In genomic region chr12:93723568-93723930, GRCh38 we compare ENCODE assay signal across 1 cellular context.
TF ChIP-seq lines count a peak whose summit lies in the region.

No MANE protein-coding gene starts in this region.

TF ChIP-seq in HepG2, 621 proteins besides CTCF, POLR2A, EP300 and RAD21 (continued from another document):
- TF ChIP-seq, protein P1, sequence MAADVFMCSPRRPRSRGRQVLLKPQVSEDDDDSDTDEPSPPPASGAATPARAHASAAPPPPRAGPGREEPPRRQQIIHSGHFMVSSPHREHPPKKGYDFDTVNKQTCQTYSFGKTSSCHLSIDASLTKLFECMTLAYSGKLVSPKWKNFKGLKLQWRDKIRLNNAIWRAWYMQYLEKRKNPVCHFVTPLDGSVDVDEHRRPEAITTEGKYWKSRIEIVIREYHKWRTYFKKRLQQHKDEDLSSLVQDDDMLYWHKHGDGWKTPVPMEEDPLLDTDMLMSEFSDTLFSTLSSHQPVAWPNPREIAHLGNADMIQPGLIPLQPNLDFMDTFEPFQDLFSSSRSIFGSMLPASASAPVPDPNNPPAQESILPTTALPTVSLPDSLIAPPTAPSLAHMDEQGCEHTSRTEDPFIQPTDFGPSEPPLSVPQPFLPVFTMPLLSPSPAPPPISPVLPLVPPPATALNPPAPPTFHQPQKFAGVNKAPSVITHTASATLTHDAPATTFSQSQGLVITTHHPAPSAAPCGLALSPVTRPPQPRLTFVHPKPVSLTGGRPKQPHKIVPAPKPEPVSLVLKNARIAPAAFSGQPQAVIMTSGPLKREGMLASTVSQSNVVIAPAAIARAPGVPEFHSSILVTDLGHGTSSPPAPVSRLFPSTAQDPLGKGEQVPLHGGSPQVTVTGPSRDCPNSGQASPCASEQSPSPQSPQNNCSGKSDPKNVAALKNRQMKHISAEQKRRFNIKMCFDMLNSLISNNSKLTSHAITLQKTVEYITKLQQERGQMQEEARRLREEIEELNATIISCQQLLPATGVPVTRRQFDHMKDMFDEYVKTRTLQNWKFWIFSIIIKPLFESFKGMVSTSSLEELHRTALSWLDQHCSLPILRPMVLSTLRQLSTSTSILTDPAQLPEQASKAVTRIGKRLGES (CRISPR knock-in tag; IDR thresholded peaks at IDR 0.05; ENCODE audit: borderline replicate concordance): no peak
- no peak for TF ChIP-seq HNRNPH1 (optimal IDR thresholded peaks at IDR 0.05; ENCODE audit: low read depth, low read length)
- no peak for TF ChIP-seq PRDM4 (CRISPR knock-in tag; IDR thresholded peaks at IDR 0.05; ENCODE audit: borderline replicate concordance)
- no peak for TF ChIP-seq NFIB (CRISPR knock-in tag; IDR thresholded peaks at IDR 0.05; ENCODE audit: borderline replicate concordance)
- TF ChIP-seq CENPT (CRISPR knock-in tag; IDR thresholded peaks at IDR 0.05; ENCODE audit: low read depth): no peak
- no peak for TF ChIP-seq ZNF446 (CRISPR knock-in tag; IDR thresholded peaks at IDR 0.05)
- TF ChIP-seq, protein P2, sequence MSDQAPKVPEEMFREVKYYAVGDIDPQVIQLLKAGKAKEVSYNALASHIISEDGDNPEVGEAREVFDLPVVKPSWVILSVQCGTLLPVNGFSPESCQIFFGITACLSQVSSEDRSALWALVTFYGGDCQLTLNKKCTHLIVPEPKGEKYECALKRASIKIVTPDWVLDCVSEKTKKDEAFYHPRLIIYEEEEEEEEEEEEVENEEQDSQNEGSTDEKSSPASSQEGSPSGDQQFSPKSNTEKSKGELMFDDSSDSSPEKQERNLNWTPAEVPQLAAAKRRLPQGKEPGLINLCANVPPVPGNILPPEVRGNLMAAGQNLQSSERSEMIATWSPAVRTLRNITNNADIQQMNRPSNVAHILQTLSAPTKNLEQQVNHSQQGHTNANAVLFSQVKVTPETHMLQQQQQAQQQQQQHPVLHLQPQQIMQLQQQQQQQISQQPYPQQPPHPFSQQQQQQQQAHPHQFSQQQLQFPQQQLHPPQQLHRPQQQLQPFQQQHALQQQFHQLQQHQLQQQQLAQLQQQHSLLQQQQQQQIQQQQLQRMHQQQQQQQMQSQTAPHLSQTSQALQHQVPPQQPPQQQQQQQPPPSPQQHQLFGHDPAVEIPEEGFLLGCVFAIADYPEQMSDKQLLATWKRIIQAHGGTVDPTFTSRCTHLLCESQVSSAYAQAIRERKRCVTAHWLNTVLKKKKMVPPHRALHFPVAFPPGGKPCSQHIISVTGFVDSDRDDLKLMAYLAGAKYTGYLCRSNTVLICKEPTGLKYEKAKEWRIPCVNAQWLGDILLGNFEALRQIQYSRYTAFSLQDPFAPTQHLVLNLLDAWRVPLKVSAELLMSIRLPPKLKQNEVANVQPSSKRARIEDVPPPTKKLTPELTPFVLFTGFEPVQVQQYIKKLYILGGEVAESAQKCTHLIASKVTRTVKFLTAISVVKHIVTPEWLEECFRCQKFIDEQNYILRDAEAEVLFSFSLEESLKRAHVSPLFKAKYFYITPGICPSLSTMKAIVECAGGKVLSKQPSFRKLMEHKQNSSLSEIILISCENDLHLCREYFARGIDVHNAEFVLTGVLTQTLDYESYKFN (CRISPR knock-in tag; conservative IDR thresholded peaks at IDR 0.05): no peak
- no peak for TF ChIP-seq ZBTB46 (CRISPR knock-in tag; IDR thresholded peaks at IDR 0.05; ENCODE audit: borderline replicate concordance)
- TF ChIP-seq, protein P3, sequence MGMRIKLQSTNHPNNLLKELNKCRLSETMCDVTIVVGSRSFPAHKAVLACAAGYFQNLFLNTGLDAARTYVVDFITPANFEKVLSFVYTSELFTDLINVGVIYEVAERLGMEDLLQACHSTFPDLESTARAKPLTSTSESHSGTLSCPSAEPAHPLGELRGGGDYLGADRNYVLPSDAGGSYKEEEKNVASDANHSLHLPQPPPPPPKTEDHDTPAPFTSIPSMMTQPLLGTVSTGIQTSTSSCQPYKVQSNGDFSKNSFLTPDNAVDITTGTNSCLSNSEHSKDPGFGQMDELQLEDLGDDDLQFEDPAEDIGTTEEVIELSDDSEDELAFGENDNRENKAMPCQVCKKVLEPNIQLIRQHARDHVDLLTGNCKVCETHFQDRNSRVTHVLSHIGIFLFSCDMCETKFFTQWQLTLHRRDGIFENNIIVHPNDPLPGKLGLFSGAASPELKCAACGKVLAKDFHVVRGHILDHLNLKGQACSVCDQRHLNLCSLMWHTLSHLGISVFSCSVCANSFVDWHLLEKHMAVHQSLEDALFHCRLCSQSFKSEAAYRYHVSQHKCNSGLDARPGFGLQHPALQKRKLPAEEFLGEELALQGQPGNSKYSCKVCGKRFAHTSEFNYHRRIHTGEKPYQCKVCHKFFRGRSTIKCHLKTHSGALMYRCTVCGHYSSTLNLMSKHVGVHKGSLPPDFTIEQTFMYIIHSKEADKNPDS (CRISPR knock-in tag; IDR thresholded peaks at IDR 0.05): no peak
- TF ChIP-seq ZNF501 (CRISPR knock-in tag; IDR thresholded peaks at IDR 0.05): no peak
- TF ChIP-seq ZNF407 (CRISPR knock-in tag; IDR thresholded peaks at IDR 0.05; ENCODE audit: not compliant biosample characterization): no peak
- TF ChIP-seq SNAI1 (CRISPR knock-in tag; IDR thresholded peaks at IDR 0.05; ENCODE audit: borderline replicate concordance): no peak
- TF ChIP-seq ZNF530 (CRISPR knock-in tag; IDR thresholded peaks at IDR 0.05; ENCODE audit: low read depth): no peak
